33 cellular contexts compared by ENCODE assay signal in genomic region chr3:94459167-94459566, GRCh38.
"Had no signal": no experiment of that assay in that cellular context is flagged by ENCODE, and none has a peak within 500 bp of the region (broad histone marks: within the 10 kb centered on the region; RNA-seq: fewer than 3 reads in every experiment).

No MANE protein-coding gene starts in this region.

- H3K9me3 ChIP-seq: MG63 had no signal

- H3K36me3 ChIP-seq: MG63 had no signal

- H3K4me2 ChIP-seq: KMS-11 had no signal

- H3K27me3 ChIP-seq: MG63 had no signal

- H3K27ac ChIP-seq: KMS-11 had no signal

- H3K9ac ChIP-seq: KMS-11 had no signal

- H3K4me3 ChIP-seq: MG63 had no signal

- DNase-seq: Karpas-422, MG63, MM.1S, MV-4-11, NCI-H1048, NCI-H1092, NCI-H1092 treated with DMSO at 0.1 percent for 48 hours, NCI-H1105, NCI-H1105 treated with DMSO at 0.1 percent for 48 hours, NCI-H1417, NCI-H1417 treated with DMSO at 0.1 percent for 48 hours, NCI-H1436, NCI-H1436 treated with DMSO at 0.1 percent for 48 hours, NCI-H146, NCI-H1694, NCI-H1694 treated with DMSO at 0.1 percent for 48 hours, NCI-H187, NCI-H187 treated with DMSO at 0.1 percent for 48 hours, NCI-H1930, NCI-H2029, NCI-H2029 treated with DMSO at 0.1 percent for 48 hours, NCI-H2081, NCI-H2081 treated with DMSO at 0.1 percent for 48 hours, NCI-H2107, NCI-H2171, NCI-H2171 treated with DMSO at 0.1 percent for 48 hours, NCI-H2227 treated with DMSO at 0.1 percent for 48 hours, NCI-H226, NCI-H345, NCI-H446, NCI-H446 treated with DMSO at 0.1 percent for 48 hours, NCI-H510A had no signal
